ENCODE assay signal across 1 cellular context in genomic region chr15:83695246-83695645, GRCh38.
TF ChIP-seq lines count a peak whose summit lies in the region.

No MANE protein-coding gene starts in this region.

TF ChIP-seq in IMR-90, 13 proteins besides CTCF, POLR2A, EP300 and RAD21:
- TF ChIP-seq ELK1 (IDR thresholded peaks at IDR 0.05; ENCODE audit: borderline replicate concordance, low read depth, low read length) (no peak), NFE2L2 (IDR thresholded peaks at IDR 0.05; ENCODE audit: low read depth, low read length) (no peak), USF2 (IDR thresholded peaks at IDR 0.05; ENCODE audit: low read depth, low read length) (no peak), BHLHE40 (IDR thresholded peaks at IDR 0.05; ENCODE audit: low read depth, low read length) (no peak), MAFK (IDR thresholded peaks at IDR 0.05; ENCODE audit: low read depth, low read length) (no peak), RFX5 (IDR thresholded peaks at IDR 0.05; ENCODE audit: low read depth, low read length) (no peak), FOS (IDR thresholded peaks at IDR 0.05; ENCODE audit: low read depth, low read length) (no peak), CEBPB (IDR thresholded peaks at IDR 0.05; ENCODE audit: low read depth, low read length) (no peak), MAZ (IDR thresholded peaks at IDR 0.05; ENCODE audit: borderline replicate concordance, low read depth, low read length) (no peak), CHD1 (IDR thresholded peaks at IDR 0.05; ENCODE audit: low read depth, low read length) (no peak), MXI1 (IDR thresholded peaks at IDR 0.05; ENCODE audit: borderline replicate concordance, low read depth, low read length) (no peak), RCOR1 (IDR thresholded peaks at IDR 0.05; ENCODE audit: insufficient replicate concordance, low read length) (no peak)
TF ChIP-seq in IMR-90: peak in this region for 0.
